Comparison of ENCODE assay signal across 8 cellular contexts in the genomic region with DNA sequence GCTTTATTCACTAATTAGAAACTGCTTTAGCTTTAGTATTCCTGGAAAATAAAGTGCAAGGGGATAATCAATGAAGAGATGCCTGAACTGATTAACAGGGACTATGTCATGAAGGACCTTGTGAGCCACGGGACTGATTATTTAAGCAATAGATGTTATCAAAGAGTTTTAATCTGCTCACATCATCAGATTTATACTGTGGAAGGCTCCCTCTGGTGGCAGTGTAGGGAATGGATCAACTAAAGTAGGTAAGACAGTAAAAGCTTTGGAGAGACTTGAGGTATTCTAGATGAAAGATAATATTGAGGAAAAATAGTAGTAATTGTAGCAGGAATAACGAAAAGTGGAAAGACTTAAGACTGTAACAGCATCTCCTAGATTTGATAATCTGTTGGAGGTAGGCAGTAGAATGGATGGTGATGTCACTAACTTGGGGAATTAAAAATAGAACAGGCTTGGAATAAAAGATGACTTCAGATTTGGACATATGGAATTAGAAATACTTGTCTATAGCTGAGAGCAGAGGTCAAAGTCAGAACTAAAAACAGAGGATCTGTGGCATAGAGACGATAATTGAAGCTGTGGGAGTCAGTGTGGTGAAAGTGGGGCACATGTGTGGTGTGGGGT.
A peak's percentile ranks its signal among the peaks of the same experiment; 100 is the strongest.
DNase-seq lines count a peak whose midpoint lies in the region; ATAC-seq and TF ChIP-seq lines count a peak whose summit lies in the region.

No MANE protein-coding gene starts in this region.

- BruUV-seq in MCF 10A (replicated peaks; lab: Mats Ljungman, UMichigan): no TSS peak

- H3K36me3 Mint-ChIP-seq in MCF 10A (ENCODE audit: insufficient read depth, unreplicated experiment): no peaks in the 10 kb centered on the region

- H3K4me1 Mint-ChIP-seq in MCF 10A (ENCODE audit: insufficient read depth, unreplicated experiment): no peaks in the 10 kb centered on the region

- H3K27me3 Mint-ChIP-seq in MCF 10A (ENCODE audit: insufficient read depth, unreplicated experiment): no peaks in the 10 kb centered on the region

- H3K9me3 Mint-ChIP-seq in MCF 10A (ENCODE audit: unreplicated experiment): no peaks in the 10 kb centered on the region

- TF ChIP-seq CTCF in MCF 10A (IDR thresholded peaks at IDR 0.05; ENCODE audit: unreplicated experiment): peak; percentile 70

- ATAC-seq in HG02884 (IDR thresholded peaks at IDR 0.05; ENCODE audit: unreplicated experiment) (peak; percentile 78), GM21423 (IDR thresholded peaks at IDR 0.05; ENCODE audit: unreplicated experiment) (no peak)

- intact Hi-C loops in MCF 10A (cut with micrococcal nuclease): loop anchor here (1.0 to 5.0 kb wide), 3 partner anchors 500 to 1100 kb away; no protein-coding TSS in a partner anchor

- H3K27ac Mint-ChIP-seq in MCF 10A (ENCODE audit: low read depth, unreplicated experiment): no peak overlapping the region

- no peak overlapping the region for H3K4me3 Mint-ChIP-seq in MCF 10A (ENCODE audit: unreplicated experiment)

- CTCF ChIA-PET in MCF 10A (lab: Yijun Ruan, JAX): interaction anchor here (0.5 to 1.5 kb wide), 18 partner anchors 8 to 1184 kb away, joined by 3 to 14 read pairs (median 4); no protein-coding TSS in a partner anchor

- DNase-seq in stimulated activated CD4-positive, alpha-beta T cell treated with anti-CD3 and anti-CD28 coated beads, Interleukin-15, amount 100 ng/mL, for 24 hours: peak; percentile 42
- DNase-seq in stimulated activated CD4-positive, alpha-beta T cell treated with anti-CD3 and anti-CD28 coated beads, Interleukin-4, amount 100 ng/mL, for 4 hours: no peak
- peak; percentile 46 for DNase-seq in NCI-H748 (lab: John Stamatoyannopoulos, UW; ENCODE audit: unreplicated experiment)
- peak; percentile 68 for DNase-seq in MCF 10A (ENCODE audit: unreplicated experiment)
- DNase-seq in midbrain (lab: John Stamatoyannopoulos, UW): peak; percentile 6
- DNase-seq in NCI-H1092 (lab: John Stamatoyannopoulos, UW): no peak

- POLR2A ChIA-PET in MCF 10A (lab: Yijun Ruan, JAX): no interaction called here

Comparison
In these comparisons a context has a peak if more than half of its experiments do, and no peak if none do; other contexts are left out.
1. DNase-seq: peak in stimulated activated CD4-positive, alpha-beta T cell treated with anti-CD3 and anti-CD28 coated beads, Interleukin-15, amount 100 ng/mL, for 24 hours (single experiment), NCI-H748 (single experiment), MCF 10A (single experiment) and midbrain (single experiment); none in stimulated activated CD4-positive, alpha-beta T cell treated with anti-CD3 and anti-CD28 coated beads, Interleukin-4, amount 100 ng/mL, for 4 hours (0 of 2) and NCI-H1092 (single experiment).